In the genomic region with DNA sequence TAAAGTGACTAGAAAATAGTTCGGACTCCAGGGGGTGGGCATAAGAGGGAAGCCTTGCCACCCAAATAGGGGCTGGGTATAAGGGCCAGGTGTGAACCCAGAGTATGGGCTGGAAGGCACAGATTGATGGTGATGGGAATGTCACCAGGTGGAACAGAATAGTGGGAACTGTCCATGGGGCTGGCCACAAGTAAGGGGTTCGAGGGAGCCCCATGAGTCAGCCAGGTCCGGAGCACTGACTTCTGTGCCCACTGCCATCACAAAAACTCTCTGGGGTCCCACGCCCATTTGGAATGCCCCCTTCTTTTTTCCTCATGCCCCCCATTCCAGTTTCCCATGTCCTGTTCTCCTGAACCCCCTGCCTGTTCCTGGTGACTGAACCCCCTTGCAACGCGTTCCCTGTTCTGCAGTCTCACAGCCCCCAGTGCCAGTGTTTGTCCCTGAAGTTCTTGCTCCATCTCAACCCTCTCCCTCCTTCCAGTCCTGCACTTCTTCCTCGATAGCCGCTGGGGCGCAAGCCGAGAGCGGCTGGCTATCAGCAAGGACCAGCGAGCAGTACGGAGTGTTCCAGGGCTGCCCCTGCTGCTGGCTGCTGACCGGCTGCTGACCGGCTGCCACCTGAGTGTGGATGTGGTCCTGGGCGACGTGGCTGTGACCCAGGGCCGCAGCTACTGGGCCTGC, we compare ENCODE assay signal across 17 cellular contexts.
"Had no signal": no experiment of that assay in that cellular context is flagged by ENCODE, and none has a peak within 500 bp of the region (broad histone marks: within the 10 kb centered on the region; RNA-seq: fewer than 3 reads in every experiment).

No MANE protein-coding gene starts in this region.

- FAIRE-seq: keratinocyte had no signal

- H3K4me3 ChIP-seq: dorsolateral prefrontal cortex, SJSA1, skin epidermis, testis had no signal

- ATAC-seq: activated T-cell treated with anti-CD3 and anti-CD28 coated beads, Interleukin-2, amount 50 U/mL, for 72 hours; natural killer cell; stimulated activated naive CD8-positive, alpha-beta T cell treated with anti-CD3 and anti-CD28 coated beads, Interleukin-15, amount 100 ng/mL, for 72 hours had no signal

- H3K27ac ChIP-seq: dorsolateral prefrontal cortex, epithelial cell of prostate, SJSA1, skin epidermis, testis had no signal

- H3K27me3 ChIP-seq: dorsolateral prefrontal cortex, SJSA1, testis had no signal

- H3K36me3 ChIP-seq: SJSA1 had no signal

- H3K9me3 ChIP-seq: SJSA1, testis had no signal

- DNase-seq: activated CD4-positive, alpha-beta T cell treated with anti-CD3 and anti-CD28 coated beads, Interleukin-2, amount 50 U/mL, for 4 hours; activated CD4-positive, CD25-positive, alpha-beta regulatory T cell treated with anti-CD3 and anti-CD28 coated beads, Interleukin-2, amount 50 U/mL, for 72 hours; activated gamma-delta T cell; activated T-cell treated with anti-CD3 and anti-CD28 coated beads, Interleukin-2, amount 50 U/mL, for 72 hours; endodermal cell; foreskin fibroblast; glutamatergic neuron; hippocampal formation; natural killer cell; retina; stimulated activated naive CD8-positive, alpha-beta T cell treated with anti-CD3 and anti-CD28 coated beads, Interleukin-15, amount 100 ng/mL, for 72 hours; testis had no signal
